Comparison of ENCODE assay signal across 1 cellular context in genomic region chr18:58605027-58606020, GRCh38.
TF ChIP-seq lines count a peak whose summit lies in the region.

No MANE protein-coding gene starts in this region.

TF ChIP-seq in HepG2, 621 proteins besides CTCF, POLR2A, EP300 and RAD21 (continued from another document):
- TF ChIP-seq, protein P1, sequence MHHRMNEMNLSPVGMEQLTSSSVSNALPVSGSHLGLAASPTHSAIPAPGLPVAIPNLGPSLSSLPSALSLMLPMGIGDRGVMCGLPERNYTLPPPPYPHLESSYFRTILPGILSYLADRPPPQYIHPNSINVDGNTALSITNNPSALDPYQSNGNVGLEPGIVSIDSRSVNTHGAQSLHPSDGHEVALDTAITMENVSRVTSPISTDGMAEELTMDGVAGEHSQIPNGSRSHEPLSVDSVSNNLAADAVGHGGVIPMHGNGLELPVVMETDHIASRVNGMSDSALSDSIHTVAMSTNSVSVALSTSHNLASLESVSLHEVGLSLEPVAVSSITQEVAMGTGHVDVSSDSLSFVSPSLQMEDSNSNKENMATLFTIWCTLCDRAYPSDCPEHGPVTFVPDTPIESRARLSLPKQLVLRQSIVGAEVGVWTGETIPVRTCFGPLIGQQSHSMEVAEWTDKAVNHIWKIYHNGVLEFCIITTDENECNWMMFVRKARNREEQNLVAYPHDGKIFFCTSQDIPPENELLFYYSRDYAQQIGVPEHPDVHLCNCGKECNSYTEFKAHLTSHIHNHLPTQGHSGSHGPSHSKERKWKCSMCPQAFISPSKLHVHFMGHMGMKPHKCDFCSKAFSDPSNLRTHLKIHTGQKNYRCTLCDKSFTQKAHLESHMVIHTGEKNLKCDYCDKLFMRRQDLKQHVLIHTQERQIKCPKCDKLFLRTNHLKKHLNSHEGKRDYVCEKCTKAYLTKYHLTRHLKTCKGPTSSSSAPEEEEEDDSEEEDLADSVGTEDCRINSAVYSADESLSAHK (CRISPR knock-in tag; IDR thresholded peaks at IDR 0.05; ENCODE audit: borderline replicate concordance) = no peak
- TF ChIP-seq NBN (conservative IDR thresholded peaks at IDR 0.05) = no peak
- peak; percentile 94 for TF ChIP-seq TBX2 (CRISPR knock-in tag; IDR thresholded peaks at IDR 0.05; ENCODE audit: borderline replicate concordance)
- TF ChIP-seq KDM6A (CRISPR knock-in tag; IDR thresholded peaks at IDR 0.05; ENCODE audit: low read depth) = peak; percentile 77
- TF ChIP-seq, protein P2, sequence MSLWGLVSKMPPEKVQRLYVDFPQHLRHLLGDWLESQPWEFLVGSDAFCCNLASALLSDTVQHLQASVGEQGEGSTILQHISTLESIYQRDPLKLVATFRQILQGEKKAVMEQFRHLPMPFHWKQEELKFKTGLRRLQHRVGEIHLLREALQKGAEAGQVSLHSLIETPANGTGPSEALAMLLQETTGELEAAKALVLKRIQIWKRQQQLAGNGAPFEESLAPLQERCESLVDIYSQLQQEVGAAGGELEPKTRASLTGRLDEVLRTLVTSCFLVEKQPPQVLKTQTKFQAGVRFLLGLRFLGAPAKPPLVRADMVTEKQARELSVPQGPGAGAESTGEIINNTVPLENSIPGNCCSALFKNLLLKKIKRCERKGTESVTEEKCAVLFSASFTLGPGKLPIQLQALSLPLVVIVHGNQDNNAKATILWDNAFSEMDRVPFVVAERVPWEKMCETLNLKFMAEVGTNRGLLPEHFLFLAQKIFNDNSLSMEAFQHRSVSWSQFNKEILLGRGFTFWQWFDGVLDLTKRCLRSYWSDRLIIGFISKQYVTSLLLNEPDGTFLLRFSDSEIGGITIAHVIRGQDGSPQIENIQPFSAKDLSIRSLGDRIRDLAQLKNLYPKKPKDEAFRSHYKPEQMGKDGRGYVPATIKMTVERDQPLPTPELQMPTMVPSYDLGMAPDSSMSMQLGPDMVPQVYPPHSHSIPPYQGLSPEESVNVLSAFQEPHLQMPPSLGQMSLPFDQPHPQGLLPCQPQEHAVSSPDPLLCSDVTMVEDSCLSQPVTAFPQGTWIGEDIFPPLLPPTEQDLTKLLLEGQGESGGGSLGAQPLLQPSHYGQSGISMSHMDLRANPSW (CRISPR knock-in tag; IDR thresholded peaks at IDR 0.05; ENCODE audit: borderline replicate concordance) = 0 out of 2 replicates have a peak, but pooled peaks have one; percentile 38
- TF ChIP-seq TCF7 (IDR thresholded peaks at IDR 0.05; ENCODE audit: low read depth) = peak; percentile 98
- TF ChIP-seq, protein P3, sequence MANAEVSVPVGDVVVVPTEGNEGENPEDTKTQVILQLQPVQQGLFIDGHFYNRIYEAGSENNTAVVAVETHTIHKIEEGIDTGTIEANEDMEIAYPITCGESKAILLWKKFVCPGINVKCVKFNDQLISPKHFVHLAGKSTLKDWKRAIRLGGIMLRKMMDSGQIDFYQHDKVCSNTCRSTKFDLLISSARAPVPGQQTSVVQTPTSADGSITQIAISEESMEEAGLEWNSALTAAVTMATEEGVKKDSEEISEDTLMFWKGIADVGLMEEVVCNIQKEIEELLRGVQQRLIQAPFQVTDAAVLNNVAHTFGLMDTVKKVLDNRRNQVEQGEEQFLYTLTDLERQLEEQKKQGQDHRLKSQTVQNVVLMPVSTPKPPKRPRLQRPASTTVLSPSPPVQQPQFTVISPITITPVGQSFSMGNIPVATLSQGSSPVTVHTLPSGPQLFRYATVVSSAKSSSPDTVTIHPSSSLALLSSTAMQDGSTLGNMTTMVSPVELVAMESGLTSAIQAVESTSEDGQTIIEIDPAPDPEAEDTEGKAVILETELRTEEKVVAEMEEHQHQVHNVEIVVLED (CRISPR knock-in tag; IDR thresholded peaks at IDR 0.05; ENCODE audit: borderline replicate concordance) = no peak
- no peak for TF ChIP-seq DBP (CRISPR knock-in tag; IDR thresholded peaks at IDR 0.05; ENCODE audit: not compliant biosample characterization)
- TF ChIP-seq KAT8 (CRISPR knock-in tag; IDR thresholded peaks at IDR 0.05) = peak; percentile 77
- peak; percentile 65; the same call in 1 of the 2 replicates for TF ChIP-seq ZNF772 (CRISPR knock-in tag; IDR thresholded peaks at IDR 0.05)
- no peak for TF ChIP-seq ZBTB21 (CRISPR knock-in tag; IDR thresholded peaks at IDR 0.05)
- TF ChIP-seq BHLHE40 (IDR thresholded peaks at IDR 0.05; ENCODE audit: low read length) = peak; percentile 31; the same call in 1 of the 2 replicates
